In the genomic region with DNA sequence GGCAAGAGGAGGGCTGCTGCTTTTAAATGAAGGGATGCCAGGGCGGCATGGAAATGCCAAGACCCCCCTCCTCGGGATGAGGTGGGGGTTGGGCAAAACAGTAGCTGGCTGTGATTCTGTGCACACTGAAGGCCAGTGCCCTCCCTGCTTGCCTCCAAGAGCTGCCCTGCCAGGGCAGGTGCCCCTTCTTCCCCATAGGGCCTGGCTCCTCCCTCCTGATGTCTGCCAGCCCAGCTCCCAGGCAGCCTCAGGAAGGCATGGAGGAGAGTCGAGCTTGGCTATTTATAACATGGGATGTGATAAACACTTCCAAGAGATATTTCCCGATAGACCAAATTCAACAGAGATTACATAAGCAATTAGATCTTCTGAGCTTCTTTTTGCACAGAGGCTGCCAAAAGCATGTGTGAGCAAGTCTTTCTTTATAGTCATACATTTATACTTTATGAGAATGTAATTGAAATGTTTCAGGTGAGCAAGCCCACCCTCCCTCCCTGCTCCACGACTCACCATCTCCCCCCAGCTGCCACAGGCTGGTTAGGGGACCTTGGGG, we compare ENCODE assay signal across 23 cellular contexts.
"Had no signal": no experiment of that assay in that cellular context is flagged by ENCODE, and none has a peak within 500 bp of the region (broad histone marks: within the 10 kb centered on the region; RNA-seq: fewer than 3 reads in every experiment).

No MANE protein-coding gene starts in this region.

- DNase-seq: activated CD4-positive, alpha-beta T cell treated with anti-CD3 and anti-CD28 coated beads for 4 hours; activated CD4-positive, alpha-beta T cell treated with anti-CD3 and anti-CD28 coated beads, Interleukin-2, amount 50 U/mL, for 48 hours; activated CD4-positive, CD25-positive, alpha-beta regulatory T cell; activated CD8-positive, alpha-beta memory T cell treated with anti-CD3 and anti-CD28 coated beads, Interleukin-2, amount 50 U/mL, for 48 hours; activated naive CD4-positive, alpha-beta T cell treated with anti-CD3 and anti-CD28 coated beads for 36 hours; activated naive CD8-positive, alpha-beta T cell treated with anti-CD3 and anti-CD28 coated beads, Interleukin-2, amount 10 ng/mL, durations not matched to agents 7 days and 5 days; activated T-cell treated with anti-CD3 and anti-CD28 coated beads, Interleukin-2, amount 50 U/mL, for 4 hours; amniotic stem cell; dermis blood vessel endothelial cell; effector CD8-positive, alpha-beta T cell; heart left ventricle; islet precursor cell; left colon; lower lobe of right lung; naive B cell; stimulated activated CD4-positive, alpha-beta T cell treated with anti-CD3 and anti-CD28 coated beads, Interleukin-4, amount 100 ng/mL, for 4 hours; stimulated activated naive CD8-positive, alpha-beta T cell treated with anti-CD3 and anti-CD28 coated beads, Interleukin-15, Interleukin-2, amounts not matched to agents 100 U/mL and 50 U/mL, for 24 hours; T-helper 17 cell; transverse colon had no signal

- H3K4me3 ChIP-seq: gastroesophageal sphincter, heart left ventricle, lower lobe of right lung, neural progenitor cell, suprapubic skin, transverse colon had no signal

- H3K9me3 Mint-ChIP-seq: activated naive CD4-positive, alpha-beta T cell treated with anti-CD3 and anti-CD28 coated beads for 36 hours; activated naive CD8-positive, alpha-beta T cell treated with anti-CD3 and anti-CD28 coated beads, Interleukin-2, amount 10 ng/mL, durations not matched to agents 7 days and 5 days; activated T-cell treated with anti-CD3 and anti-CD28 coated beads, Interleukin-2, amount 50 U/mL, for 4 hours; naive B cell had no signal

- H3K27ac Mint-ChIP-seq: activated naive CD4-positive, alpha-beta T cell treated with anti-CD3 and anti-CD28 coated beads for 36 hours; activated naive CD8-positive, alpha-beta T cell treated with anti-CD3 and anti-CD28 coated beads, Interleukin-2, amount 10 ng/mL, durations not matched to agents 7 days and 5 days; naive B cell; progenitor cell of endocrine pancreas; T-helper 17 cell had no signal

- H3K4me3 Mint-ChIP-seq: activated naive CD4-positive, alpha-beta T cell treated with anti-CD3 and anti-CD28 coated beads for 36 hours; activated naive CD8-positive, alpha-beta T cell treated with anti-CD3 and anti-CD28 coated beads, Interleukin-2, amount 10 ng/mL, durations not matched to agents 7 days and 5 days; activated T-cell treated with anti-CD3 and anti-CD28 coated beads, Interleukin-2, amount 50 U/mL, for 4 hours; neural progenitor cell; T-helper 17 cell had no signal

- H3K36me3 Mint-ChIP-seq: activated naive CD8-positive, alpha-beta T cell treated with anti-CD3 and anti-CD28 coated beads, Interleukin-2, amount 10 ng/mL, durations not matched to agents 7 days and 5 days; naive B cell; neural progenitor cell had no signal

- ATAC-seq: activated T-cell treated with anti-CD3 and anti-CD28 coated beads, Interleukin-2, amount 50 U/mL, for 4 hours; gastroesophageal sphincter; left colon; lower lobe of right lung; stimulated activated naive CD8-positive, alpha-beta T cell treated with anti-CD3 and anti-CD28 coated beads, Interleukin-15, Interleukin-2, amounts not matched to agents 100 U/mL and 50 U/mL, for 24 hours; T-helper 17 cell had no signal

- H3K27me3 Mint-ChIP-seq: activated naive CD8-positive, alpha-beta T cell treated with anti-CD3 and anti-CD28 coated beads, Interleukin-2, amount 10 ng/mL, durations not matched to agents 7 days and 5 days; progenitor cell of endocrine pancreas; T-helper 17 cell had no signal

- H3K27ac ChIP-seq: heart left ventricle, lower lobe of right lung, neural progenitor cell, suprapubic skin, transverse colon had no signal

- H3K4me1 Mint-ChIP-seq: activated naive CD8-positive, alpha-beta T cell treated with anti-CD3 and anti-CD28 coated beads, Interleukin-2, amount 10 ng/mL, durations not matched to agents 7 days and 5 days; naive B cell; T-helper 17 cell had no signal
